Comparison of ENCODE assay signal across 9 cellular contexts in the genomic region with DNA sequence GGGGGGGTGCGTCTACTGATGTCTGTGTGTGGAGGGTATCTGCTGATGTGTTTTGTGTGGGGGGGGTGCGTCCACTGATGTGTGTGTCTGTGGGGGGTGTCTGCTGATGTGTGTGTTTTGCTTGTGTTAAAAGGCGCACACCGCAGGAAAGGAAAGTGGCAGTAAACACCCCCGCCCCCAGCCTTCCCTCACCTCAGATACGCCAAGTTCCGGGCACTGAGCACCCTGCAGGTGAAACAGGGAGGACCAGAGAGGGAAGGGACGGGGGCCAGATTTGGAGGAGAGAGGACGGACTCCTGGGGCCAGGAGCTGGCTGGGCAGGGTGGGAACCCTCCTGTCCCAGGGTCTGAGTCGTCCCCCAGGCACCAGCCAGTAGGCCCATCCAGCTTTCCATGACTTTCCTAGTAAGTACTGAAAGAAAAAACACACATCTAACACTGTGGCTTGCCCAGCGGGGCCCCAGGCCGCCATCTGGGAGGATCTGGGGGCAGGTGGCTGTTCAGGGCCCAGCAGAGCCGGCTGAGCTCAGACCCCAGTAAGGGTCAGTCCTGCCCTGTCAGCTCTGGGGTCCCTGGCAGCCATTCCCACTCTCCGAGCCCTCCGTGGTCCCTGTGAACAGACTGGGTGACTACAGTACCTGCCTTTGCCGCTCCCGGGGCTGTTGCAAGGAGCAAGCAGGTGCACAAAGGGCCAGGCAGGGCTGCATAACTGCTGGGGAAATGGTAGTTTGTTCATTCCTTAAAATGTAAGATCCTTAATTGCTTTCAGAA.
DNase-seq lines count a peak whose midpoint lies in the region; ATAC-seq and TF ChIP-seq lines count a peak whose summit lies in the region.
"Had no signal": no experiment of that assay in that cellular context is flagged by ENCODE, and none has a peak within 500 bp of the region (broad histone marks: within the 10 kb centered on the region; RNA-seq: fewer than 3 reads in every experiment).

No MANE protein-coding gene starts in this region.

- no peaks in the 10 kb centered on the region for H3K27me3 Mint-ChIP-seq in CD8-positive, alpha-beta memory T cell
- peaks cover 4% of the 10 kb centered on the region for H3K27me3 Mint-ChIP-seq in osteocyte (ENCODE audit: unreplicated experiment)

- H3K27ac Mint-ChIP-seq in CD8-positive, alpha-beta memory T cell: peak overlapping the region; percentile 92 to 98 (median 96)
- no peak overlapping the region for H3K27ac Mint-ChIP-seq in osteocyte (ENCODE audit: unreplicated experiment)

- TF ChIP-seq CTCF in osteocyte (IDR thresholded peaks at IDR 0.05): no peak

- H3K4me1 Mint-ChIP-seq in CD8-positive, alpha-beta memory T cell: peaks cover 55 to 78% (median 66%) of the 10 kb centered on the region in 3 donors
- H3K4me1 Mint-ChIP-seq in osteocyte (ENCODE audit: unreplicated experiment): peaks cover 21% of the 10 kb centered on the region

- ATAC-seq in HG03354 (IDR thresholded peaks at IDR 0.05; ENCODE audit: poor library complexity, severe bottlenecking, unreplicated experiment): peak; percentile 9

- CTCF ChIA-PET in CD8-positive, alpha-beta memory T cell (lab: Charles Lee): interaction anchor here (1.3 to 2.7 kb wide), 8 partner anchors 15 to 142 kb away, joined by 4 to 31 read pairs (median 6); partner anchors contain the start of gene NFATC1

- no peaks in the 10 kb centered on the region for H3K27me3 ChIP-seq in CD8-positive, alpha-beta memory T cell (ENCODE audit: insufficient read depth, low read length, poor library complexity, severe bottlenecking)

- no peaks in the 10 kb centered on the region for H3K9me3 Mint-ChIP-seq in CD8-positive, alpha-beta memory T cell
- no peaks in the 10 kb centered on the region for H3K9me3 Mint-ChIP-seq in osteocyte (ENCODE audit: unreplicated experiment)

- peaks cover 72% of the 10 kb centered on the region for H3K4me1 ChIP-seq in CD8-positive, alpha-beta memory T cell (ENCODE audit: insufficient read depth, low read length)

- DNase-seq in CD8-positive, alpha-beta memory T cell: peak; percentile 44 to 86 (median 63)
- peak; percentile 81 to 84 for DNase-seq in activated T-cell treated with anti-CD3 and anti-CD28 coated beads, Interleukin-2, amount 50 U/mL, for 48 hours
- DNase-seq in osteocyte (ENCODE audit: extremely low spot score, unreplicated experiment) (peak; percentile 78), NCI-H187 (lab: John Stamatoyannopoulos, UW) (no peak), C1 segment of cervical spinal cord (lab: John Stamatoyannopoulos, UW) (no peak), DMS 273 (lab: John Stamatoyannopoulos, UW; ENCODE audit: unreplicated experiment) (no peak), DMS 273 treated with DMSO at 0.1 percent for 48 hours (lab: John Stamatoyannopoulos, UW) (no peak)
- DNase-seq: Kasumi-1 had no signal

- peak overlapping the region; percentile 62 to 93 (median 85) for H3K4me3 Mint-ChIP-seq in CD8-positive, alpha-beta memory T cell
- no peak overlapping the region for H3K4me3 Mint-ChIP-seq in osteocyte (ENCODE audit: unreplicated experiment)

- H3K36me3 Mint-ChIP-seq in CD8-positive, alpha-beta memory T cell: peaks cover 0 to 7% (median 3%) of the 10 kb centered on the region in 3 donors
- H3K36me3 Mint-ChIP-seq in osteocyte (ENCODE audit: unreplicated experiment): no peaks in the 10 kb centered on the region

- peak overlapping the region; percentile 75 for H3K4me3 ChIP-seq in CD8-positive, alpha-beta memory T cell (ENCODE audit: low read length)

- peak overlapping the region; percentile 40 for H3K27ac ChIP-seq in CD8-positive, alpha-beta memory T cell (ENCODE audit: low read depth, low read length)

- no peaks in the 10 kb centered on the region for H3K36me3 ChIP-seq in CD8-positive, alpha-beta memory T cell (ENCODE audit: insufficient read depth, low read length)

- no peaks in the 10 kb centered on the region for H3K9me3 ChIP-seq in CD8-positive, alpha-beta memory T cell (ENCODE audit: low read length)

- POLR2A ChIA-PET in CD8-positive, alpha-beta memory T cell (lab: Charles Lee): interaction anchor here (0.8 to 2.0 kb wide), 5 partner anchors 15 to 156 kb away, joined by 3 to 9 read pairs (median 5); no protein-coding TSS in a partner anchor

Comparison
In these comparisons a context has a peak if more than half of its experiments do, and no peak if none do; other contexts are left out.
1. DNase-seq: peak in CD8-positive, alpha-beta memory T cell (5 of 5), activated T-cell treated with anti-CD3 and anti-CD28 coated beads, Interleukin-2, amount 50 U/mL, for 48 hours (2 of 2) and osteocyte (single experiment); none in NCI-H187 (0 of 2), C1 segment of cervical spinal cord (0 of 14), DMS 273 (single experiment) and DMS 273 treated with DMSO at 0.1 percent for 48 hours (single experiment).